Comparison of ENCODE assay signal across 10 cellular contexts in genomic region chr11:68659158-68659921, GRCh38. TPM values are rescaled to one million over a fixed set of nuclear protein-coding genes. Genes with fewer than 3 reads are reported as not detected.
A peak's percentile ranks its signal among the peaks of the same experiment; 100 is the strongest.
DNase-seq lines count a peak whose midpoint lies in the region; ATAC-seq and TF ChIP-seq lines count a peak whose summit lies in the region.
"Had no signal": no experiment of that assay in that cellular context is flagged by ENCODE, and none has a peak within 500 bp of the region (broad histone marks: within the 10 kb centered on the region; RNA-seq: fewer than 3 reads in every experiment).

No MANE protein-coding gene starts in this region.

- BruUV-seq in A673 (replicated peaks; lab: Mats Ljungman, UMichigan): no TSS peak

- 46 to 55% (median 50%) methylated on average over 21 to 22 of the region's 22 CpGs for WGBS in adrenal gland, 4 donors

- CTCF ChIA-PET in A673 (lab: Charles Lee): no interaction called here

- H3K9me3 ChIP-seq in A673 (ENCODE audit: low read depth, low read length, poor library complexity, severe bottlenecking): no peaks in the 10 kb centered on the region
- H3K9me3 ChIP-seq in adrenal gland (replicated peaks in 1 of 3): no peaks in the 10 kb centered on the region
- H3K9me3 ChIP-seq: lower lobe of right lung had no signal

- no peak for ATAC-seq in HG02870 (IDR thresholded peaks at IDR 0.05; ENCODE audit: unreplicated experiment)
- no peak for ATAC-seq in GM21619 (IDR thresholded peaks at IDR 0.05; ENCODE audit: unreplicated experiment)
- ATAC-seq in HG02763 (IDR thresholded peaks at IDR 0.05; ENCODE audit: unreplicated experiment): no peak

- H3K27me3 ChIP-seq in A673 (replicated peaks; ENCODE audit: insufficient read depth, low read depth, low read length, poor library complexity): peaks cover 22% of the 10 kb centered on the region
- H3K27me3 ChIP-seq in adrenal gland: peaks cover 4% of the 10 kb centered on the region

- DNase-seq in A673 (ENCODE audit: low spot score) (peak; percentile 95), NCI-H1092 treated with DMSO at 0.1 percent for 48 hours (lab: John Stamatoyannopoulos, UW) (peak; percentile 96), adrenal gland (peak; percentile 46 to 89 (median 80)), iris pigment epithelial cell (ENCODE audit: low read depth) (peak; percentile 99)
- DNase-seq in stimulated activated CD4-positive, alpha-beta T cell treated with anti-CD3 and anti-CD28 coated beads, Interleukin-15, amount 100 ng/mL, for 24 hours: no peak
- DNase-seq: CD4-positive, CD25-positive, alpha-beta regulatory T cell; lower lobe of right lung had no signal

- H3K4me3 ChIP-seq in A673 (ENCODE audit: low read depth, low read length, poor library complexity, severe bottlenecking): no peak overlapping the region
- no peak overlapping the region for H3K4me3 ChIP-seq in adrenal gland
- H3K4me3 ChIP-seq: lower lobe of right lung had no signal

- no peak for TF ChIP-seq CTCF in A673 (conservative IDR thresholded peaks at IDR 0.05; ENCODE audit: low read depth, low read length)
- no peak for TF ChIP-seq CTCF in adrenal gland (IDR thresholded peaks at IDR 0.05)

- H3K4me1 ChIP-seq in A673 (ENCODE audit: insufficient read depth, low read length, poor library complexity, severe bottlenecking) (peaks cover 13% of the 10 kb centered on the region), adrenal gland (replicated peaks in 1 of 2) (peaks cover 0 to 4% of the 10 kb centered on the region in 2 donors)
- H3K4me1 ChIP-seq: lower lobe of right lung had no signal

- H3K27ac ChIP-seq in A673 (ENCODE audit: low read depth, low read length, poor library complexity, severe bottlenecking): no peak overlapping the region
- H3K27ac ChIP-seq in adrenal gland: peak overlapping the region in 1 of 5 donors; percentile 39
- H3K27ac ChIP-seq: lower lobe of right lung had no signal

- POLR2A ChIA-PET in A673 (lab: Charles Lee; ENCODE audit: low non-redundant PET): no interaction called here

- no peak for TF ChIP-seq POLR2A in adrenal gland (IDR thresholded peaks at IDR 0.05)

- H3K36me3 ChIP-seq in A673 (ENCODE audit: insufficient read depth, low read length, poor library complexity, severe bottlenecking) (no peaks in the 10 kb centered on the region), adrenal gland (replicated peaks in 1 of 2) (no peaks in the 10 kb centered on the region)
- H3K36me3 ChIP-seq: lower lobe of right lung had no signal

- intact Hi-C loops in A673 (cut with micrococcal nuclease; ENCODE audit: unreplicated experiment) (no loop called here), adrenal gland (cut with DNase I) (no loop called here)

RNA-seq across cellular contexts. Expression of gene GAL, which starts 25.0 kb away (rescaled TPM):
- total RNA-seq in A673 (2021) (3.4 and 4.4 TPM in 2 replicates), adrenal gland (1 to 10 TPM in 1 of 8 donors, under 1 TPM in 2, not detected in 5; 0.36 to 1.8 (median 0.38) TPM)
- polyA plus RNA-seq in adrenal gland: under 1 TPM in 2 of 3 donors, not detected in 1; 0.67 to 0.73 TPM
- total RNA-seq: CD4-positive, CD25-positive, alpha-beta regulatory T cell; lower lobe of right lung had no signal
- polyA plus RNA-seq: CD4-positive, CD25-positive, alpha-beta regulatory T cell had no signal
